ENCODE assay signal across 8 cellular contexts in the genomic region with DNA sequence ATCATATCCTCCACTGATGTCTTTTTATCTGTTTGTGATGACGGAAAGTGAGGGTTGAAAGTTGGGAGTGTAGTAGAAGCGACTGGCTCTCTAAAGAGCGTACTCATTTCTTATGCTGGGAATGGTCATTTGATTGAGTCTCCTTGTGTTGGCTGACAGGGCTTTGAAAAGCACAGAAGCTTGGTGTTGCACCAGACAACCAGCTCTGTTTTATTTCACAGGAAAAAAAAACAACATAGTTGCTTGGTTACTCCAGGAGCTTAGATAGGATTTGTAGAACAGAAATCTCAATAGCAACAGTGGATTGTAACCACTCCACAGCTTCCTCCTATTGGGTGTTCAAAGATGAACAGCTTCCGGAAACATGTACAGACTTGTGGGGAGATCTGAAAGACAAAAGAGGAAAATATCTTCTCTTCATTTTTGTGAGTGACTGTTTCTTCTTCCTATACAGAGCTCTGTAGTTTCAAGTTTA. TPM values are rescaled to one million over a fixed set of nuclear protein-coding genes. Genes with fewer than 3 reads are reported as not detected.
DNase-seq lines count a peak whose midpoint lies in the region; TF ChIP-seq lines count a peak whose summit lies in the region.

No MANE protein-coding gene starts in this region.

- peak overlapping the region; percentile 94 for H3K4me3 ChIP-seq in OCI-LY7 (ENCODE audit: low read depth, low read length, poor library complexity, severe bottlenecking)

- H3K9me2 ChIP-seq in OCI-LY7 (ENCODE audit: insufficient read depth, low read length), result no peaks in the 10 kb centered on the region

- peaks cover 41% of the 10 kb centered on the region for H4K20me1 ChIP-seq in OCI-LY7 (ENCODE audit: insufficient read depth, low read length)

- TF ChIP-seq CTCF in OCI-LY7 (conservative IDR thresholded peaks at IDR 0.05; ENCODE audit: low read length), result no peak

- peaks cover 92% of the 10 kb centered on the region for H3K79me2 ChIP-seq in OCI-LY7 (ENCODE audit: insufficient read depth, low read depth, low read length)

- POLR2A ChIA-PET in OCI-LY7 (lab: Charles Lee), result interaction anchor here (0.7 to 2.5 kb wide), 5 partner anchors 10 to 73 kb away, joined by 3 to 7 read pairs (median 4); a partner anchor contains a TSS

- H2AFZ ChIP-seq in OCI-LY7 (ENCODE audit: low read length), result no peak overlapping the region

- no peak overlapping the region for H3K27ac ChIP-seq in OCI-LY7 (ENCODE audit: low read depth, low read length, poor library complexity, severe bottlenecking)

- peaks cover 52% of the 10 kb centered on the region for H3K4me1 ChIP-seq in OCI-LY7 (ENCODE audit: insufficient read depth, low read length, poor library complexity, severe bottlenecking)

- BruUV-seq in OCI-LY7 (replicated peaks; lab: Mats Ljungman, UMichigan), result no TSS peak

- peaks cover 73% of the 10 kb centered on the region for H3K36me3 ChIP-seq in OCI-LY7 (ENCODE audit: insufficient read depth, low read length)

- peak overlapping the region; percentile 86 for H3K4me2 ChIP-seq in OCI-LY7 (ENCODE audit: low read length)

- intact Hi-C loops in OCI-LY7 (cut with micrococcal nuclease; ENCODE audit: unreplicated experiment), result loop anchor here (5.0 kb wide), 2 partner anchors 42 to 77 kb away; no protein-coding TSS in a partner anchor

- H3K9me3 ChIP-seq in OCI-LY7 (ENCODE audit: low read length), result no peaks in the 10 kb centered on the region

- DNase-seq in GM19238 (ENCODE audit: insufficient read length, low spot score) (peak; percentile 16), OCI-LY7 (ENCODE audit: low spot score) (no peak), dermis blood vessel endothelial cell (peak; percentile 75), midbrain (lab: John Stamatoyannopoulos, UW) (peak; percentile 21), NCI-H1930 (lab: John Stamatoyannopoulos, UW) (no peak), UCSD-AML1 (lab: John Stamatoyannopoulos, UW; ENCODE audit: unreplicated experiment) (no peak), NCI-H526 treated with DMSO at 0.1 percent for 48 hours (lab: John Stamatoyannopoulos, UW) (no peak), SHP77 treated with DMSO at 0.1 percent for 48 hours (lab: John Stamatoyannopoulos, UW) (no peak)

- CTCF ChIA-PET in OCI-LY7 (lab: Charles Lee; ENCODE audit: unreplicated experiment), result no interaction called here

RNA-seq across cellular contexts. Expression of a gene that starts 2.7 kb away (rescaled TPM):
- 65.8 and 94.6 TPM in 2 replicates for total RNA-seq in OCI-LY7 (2014; rRNA removed; shearing (Covaris generic))
- total RNA-seq in OCI-LY7 (2022), result 227 and 243 TPM in 2 replicates
- total RNA-seq in dermis blood vessel endothelial cell, result 29.3 and 44.7 TPM in 2 replicates

RNA-seq across cellular contexts. Expression of a gene that starts 19.4 kb away (rescaled TPM):
- 66.0 and 93.9 TPM in 2 replicates for total RNA-seq in OCI-LY7 (2014; rRNA removed; shearing (Covaris generic))
- total RNA-seq in OCI-LY7 (2022) (139 and 140 TPM in 2 replicates), dermis blood vessel endothelial cell (125 and 157 TPM in 2 replicates)

RNA-seq across cellular contexts. Expression of a gene that starts 26.1 kb away (rescaled TPM):
- total RNA-seq in OCI-LY7 (2014; rRNA removed; shearing (Covaris generic)), result 31.7 and 32.6 TPM in 2 replicates
- total RNA-seq in OCI-LY7 (2022) (34.4 and 36.7 TPM in 2 replicates), dermis blood vessel endothelial cell (27.2 and 33.5 TPM in 2 replicates)

RNA-seq across cellular contexts. Expression of a gene that starts 26.3 kb away (rescaled TPM):
- 0.13 and 0.26 TPM in 2 replicates for total RNA-seq in OCI-LY7 (2014; rRNA removed; shearing (Covaris generic))
- 0.17 and 0.36 TPM in 2 replicates for total RNA-seq in OCI-LY7 (2022)
- total RNA-seq in dermis blood vessel endothelial cell, result 0.17 and 0.28 TPM in 2 replicates

RNA-seq across cellular contexts. Expression of a gene that starts 50.7 kb away (rescaled TPM):
- not detected in 2 replicates for total RNA-seq in OCI-LY7 (2014; rRNA removed; shearing (Covaris generic))
- total RNA-seq in OCI-LY7 (2022) (not detected in 2 replicates), dermis blood vessel endothelial cell (27.8 and 63.5 TPM in 2 replicates)

Comparison
In these comparisons a context has a peak if more than half of its experiments do, and no peak if none do; other contexts are left out.
1. DNase-seq: peak in GM19238 (single experiment), dermis blood vessel endothelial cell (single experiment) and midbrain (single experiment); none in OCI-LY7 (single experiment), NCI-H1930 (0 of 2), UCSD-AML1 (single experiment), NCI-H526 treated with DMSO at 0.1 percent for 48 hours (single experiment) and SHP77 treated with DMSO at 0.1 percent for 48 hours (single experiment).